In the genomic region with DNA sequence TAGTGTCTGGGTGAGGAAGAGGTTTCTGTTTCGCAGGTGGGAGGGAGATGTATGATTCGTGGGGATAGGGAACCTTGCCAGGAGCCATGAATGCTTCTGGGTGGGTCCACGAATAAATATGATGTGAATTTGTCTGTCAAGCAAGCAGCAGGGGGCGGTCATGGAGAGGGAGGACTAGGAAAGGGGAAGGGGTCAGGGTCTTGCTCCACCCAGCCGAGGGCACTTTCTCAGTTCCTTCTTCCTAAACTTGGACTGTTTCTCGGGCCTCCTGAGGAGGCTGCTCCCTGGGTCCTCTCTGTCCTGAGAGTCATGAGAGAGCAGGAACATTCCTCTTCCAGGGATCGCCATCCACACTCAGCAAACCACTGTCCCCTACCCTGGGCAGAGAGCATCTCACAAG, we compare ENCODE assay signal across 14 cellular contexts.
DNase-seq lines count a peak whose midpoint lies in the region; ATAC-seq, FAIRE-seq and TF ChIP-seq lines count a peak whose summit lies in the region.
"Had no signal": no experiment of that assay in that cellular context is flagged by ENCODE, and none has a peak within 500 bp of the region (broad histone marks: within the 10 kb centered on the region; RNA-seq: fewer than 3 reads in every experiment).

No MANE protein-coding gene starts in this region.

- CTCF ChIA-PET in CD4-positive, alpha-beta T cell (lab: Charles Lee) = no interaction called here

- POLR2A ChIA-PET in CD4-positive, alpha-beta T cell (lab: Charles Lee) = no interaction called here

- peaks cover 97% of the 10 kb centered on the region for H3K36me3 Mint-ChIP-seq in CD4-positive, alpha-beta T cell (ENCODE audit: low read depth)
- H3K36me3 Mint-ChIP-seq in activated T-helper 17 cell treated with anti-CD3 and anti-CD28 coated beads, Interleukin-2, amount 50 U/mL, for 72 hours (ENCODE audit: low read depth) = peaks cover 90% of the 10 kb centered on the region
- peaks cover 10 to 34% of the 10 kb centered on the region in 2 donors for H3K36me3 Mint-ChIP-seq in naive B cell
- H3K36me3 Mint-ChIP-seq: type B pancreatic cell had no signal

- peak in 1 of 10 experiments; percentile 8 for DNase-seq in CD4-positive, alpha-beta T cell
- no peak for DNase-seq in GM19239 (ENCODE audit: insufficient read length, low spot score)
- no peak for DNase-seq in naive B cell
- no peak for DNase-seq in NCI-H2081 treated with DMSO at 0.1 percent for 48 hours (lab: John Stamatoyannopoulos, UW)
- DNase-seq in RKO (ENCODE audit: low spot score) = no peak
- no peak for DNase-seq in iPS-NIHi11 (ENCODE audit: low spot score)
- DNase-seq: COR-L47, left colon, NCI-H1417, NCI-H82 had no signal

- no peaks in the 10 kb centered on the region for H3K9me3 Mint-ChIP-seq in CD4-positive, alpha-beta T cell
- H3K9me3 Mint-ChIP-seq in activated T-helper 17 cell treated with anti-CD3 and anti-CD28 coated beads, Interleukin-2, amount 50 U/mL, for 72 hours = no peaks in the 10 kb centered on the region
- H3K9me3 Mint-ChIP-seq in naive B cell = peaks cover 0 to 5% (median 0%) of the 10 kb centered on the region in 7 donors
- H3K9me3 Mint-ChIP-seq: type B pancreatic cell had no signal

- H3K27ac ChIP-seq in CD4-positive, alpha-beta T cell (ENCODE audit: low read depth, low read length) = peak overlapping the region; percentile 40
- H3K27ac ChIP-seq: prostate gland had no signal

- TF ChIP-seq CTCF in CD4-positive, alpha-beta T cell (IDR thresholded peaks at IDR 0.05) = no peak

- H3K4me1 Mint-ChIP-seq in CD4-positive, alpha-beta T cell (ENCODE audit: low read depth) = peaks cover 48% of the 10 kb centered on the region
- peaks cover 38% of the 10 kb centered on the region for H3K4me1 Mint-ChIP-seq in activated T-helper 17 cell treated with anti-CD3 and anti-CD28 coated beads, Interleukin-2, amount 50 U/mL, for 72 hours
- peaks cover 51 to 76% (median 59%) of the 10 kb centered on the region in 3 donors for H3K4me1 Mint-ChIP-seq in naive B cell

- ATAC-seq in CD4-positive, alpha-beta T cell (ENCODE audit: poor library complexity) = no peak
- ATAC-seq in activated T-helper 17 cell treated with anti-CD3 and anti-CD28 coated beads, Interleukin-2, amount 50 U/mL, for 72 hours (replicated peaks) = no peak
- ATAC-seq in naive B cell (ENCODE audit: low read depth in 2 of 2) = no peak
- no peak for ATAC-seq in GM21786 (IDR thresholded peaks at IDR 0.05; ENCODE audit: unreplicated experiment)
- ATAC-seq: left colon had no signal

- intact Hi-C loops in CD4-positive, alpha-beta T cell (cut with DNase I, micrococcal nuclease) = no loop called here

- no peaks in the 10 kb centered on the region for H3K9me3 ChIP-seq in CD4-positive, alpha-beta T cell (ENCODE audit: control insufficient read depth, low read length)
- H3K9me3 ChIP-seq: prostate gland had no signal

- H3K27me3 Mint-ChIP-seq in CD4-positive, alpha-beta T cell = no peaks in the 10 kb centered on the region
- no peaks in the 10 kb centered on the region for H3K27me3 Mint-ChIP-seq in activated T-helper 17 cell treated with anti-CD3 and anti-CD28 coated beads, Interleukin-2, amount 50 U/mL, for 72 hours
- H3K27me3 Mint-ChIP-seq in naive B cell = no peaks in the 10 kb centered on the region
- H3K27me3 Mint-ChIP-seq: type B pancreatic cell had no signal

- peak overlapping the region; percentile 73 for H3K27ac Mint-ChIP-seq in CD4-positive, alpha-beta T cell
- peak overlapping the region; percentile 31 for H3K27ac Mint-ChIP-seq in activated T-helper 17 cell treated with anti-CD3 and anti-CD28 coated beads, Interleukin-2, amount 50 U/mL, for 72 hours
- H3K27ac Mint-ChIP-seq in naive B cell = peak overlapping the region in 5 of 6 donors; percentile 78 to 97 (median 96)
- H3K27ac Mint-ChIP-seq: type B pancreatic cell had no signal

- H3K27me3 ChIP-seq in CD4-positive, alpha-beta T cell (ENCODE audit: control insufficient read depth, insufficient read depth, low read length) = no peaks in the 10 kb centered on the region

- H3K4me3 Mint-ChIP-seq in CD4-positive, alpha-beta T cell = no peak overlapping the region
- peak overlapping the region; percentile 63 for H3K4me3 Mint-ChIP-seq in activated T-helper 17 cell treated with anti-CD3 and anti-CD28 coated beads, Interleukin-2, amount 50 U/mL, for 72 hours
- peak overlapping the region; percentile 30 to 91 (median 82) for H3K4me3 Mint-ChIP-seq in naive B cell
- H3K4me3 Mint-ChIP-seq: type B pancreatic cell had no signal

- peak; percentile 89 for FAIRE-seq in GM19239 (lab: Jason Lieb, UNC)

Comparison
In these comparisons a context has a peak if more than half of its experiments do, and no peak if none do; other contexts are left out.
1. H3K27ac Mint-ChIP-seq: peak in every context shown above with its lines; median percentile 96 in naive B cell; 73 in CD4-positive, alpha-beta T cell; 31 in activated T-helper 17 cell treated with anti-CD3 and anti-CD28 coated beads, Interleukin-2, amount 50 U/mL, for 72 hours.